13 cellular contexts compared by ENCODE assay signal in genomic region chr2:72954376-72955187, GRCh38. TPM values are rescaled to one million over a fixed set of nuclear protein-coding genes. Genes with fewer than 3 reads are reported as not detected.
DNase-seq lines count a peak whose midpoint lies in the region; ATAC-seq and TF ChIP-seq lines count a peak whose summit lies in the region.
"Had no signal": no experiment of that assay in that cellular context is flagged by ENCODE, and none has a peak within 500 bp of the region (broad histone marks: within the 10 kb centered on the region; RNA-seq: fewer than 3 reads in every experiment).

No MANE protein-coding gene starts in this region.

- DNase-seq in Right ventricle myocardium inferior (ENCODE audit: missing footprints) (peak; percentile 67), left cardiac atrium (no peak), SK-MEL-5 (ENCODE audit: low read depth, low spot score) (peak; percentile 11), glutamatergic neuron (no peak), NCI-H774 (lab: John Stamatoyannopoulos, UW) (no peak), NOMO-1 treated with DMSO at 0.1 percent for 48 hours (lab: John Stamatoyannopoulos, UW; ENCODE audit: unreplicated experiment) (no peak)
- no peak for DNase-seq in stimulated activated naive CD8-positive, alpha-beta T cell treated with anti-CD3 and anti-CD28 coated beads, Interleukin-15, amount 100 ng/mL, for 72 hours
- DNase-seq in activated CD4-positive, alpha-beta T cell treated with anti-CD3 and anti-CD28 coated beads, Interleukin-2, amount 50 U/mL, for 4 hours: no peak
- DNase-seq: erythroblast, islet precursor cell, midbrain, NCI-H2081 treated with DMSO at 0.1 percent for 48 hours had no signal

- peak overlapping the region; percentile 54 for H3K4me3 Mint-ChIP-seq in glutamatergic neuron (ENCODE audit: unreplicated experiment)
- peak overlapping the region; percentile 60 to 68 for H3K4me3 Mint-ChIP-seq in stimulated activated naive CD8-positive, alpha-beta T cell treated with anti-CD3 and anti-CD28 coated beads, Interleukin-15, amount 100 ng/mL, for 72 hours

- TF ChIP-seq CTCF in glutamatergic neuron (IDR thresholded peaks at IDR 0.05; ENCODE audit: partially characterized antibody, unreplicated experiment): no peak

- intact Hi-C loops in Right ventricle myocardium inferior (cut with DNase I): no loop called here
- intact Hi-C loops in left cardiac atrium (cut with DNase I): no loop called here

- peak overlapping the region; percentile 83 for H3K27ac Mint-ChIP-seq in glutamatergic neuron (ENCODE audit: unreplicated experiment)
- H3K27ac Mint-ChIP-seq in stimulated activated naive CD8-positive, alpha-beta T cell treated with anti-CD3 and anti-CD28 coated beads, Interleukin-15, amount 100 ng/mL, for 72 hours: peak overlapping the region; percentile 91 to 93

- peaks cover 9% of the 10 kb centered on the region for H3K4me1 Mint-ChIP-seq in glutamatergic neuron (ENCODE audit: low read depth, unreplicated experiment)
- peaks cover 24% of the 10 kb centered on the region for H3K4me1 Mint-ChIP-seq in stimulated activated naive CD8-positive, alpha-beta T cell treated with anti-CD3 and anti-CD28 coated beads, Interleukin-15, amount 100 ng/mL, for 72 hours

- in situ Hi-C loops in SK-MEL-5 (cut with HindIII; ENCODE audit: low pct_unique_long_range_greater_than_20kb, low sequenced_read_pairs): no loop called here

- H3K9me3 Mint-ChIP-seq in glutamatergic neuron (ENCODE audit: unreplicated experiment): peaks cover 10% of the 10 kb centered on the region
- no peaks in the 10 kb centered on the region for H3K9me3 Mint-ChIP-seq in stimulated activated naive CD8-positive, alpha-beta T cell treated with anti-CD3 and anti-CD28 coated beads, Interleukin-15, amount 100 ng/mL, for 72 hours

- ATAC-seq in Right ventricle myocardium inferior (no peak), left cardiac atrium (no peak)
- ATAC-seq in stimulated activated naive CD8-positive, alpha-beta T cell treated with anti-CD3 and anti-CD28 coated beads, Interleukin-15, amount 100 ng/mL, for 72 hours: peak; percentile 29

- no peaks in the 10 kb centered on the region for H3K36me3 Mint-ChIP-seq in glutamatergic neuron (ENCODE audit: unreplicated experiment)

- H3K27me3 Mint-ChIP-seq in glutamatergic neuron (ENCODE audit: unreplicated experiment): peaks cover 9% of the 10 kb centered on the region
- H3K27me3 Mint-ChIP-seq in stimulated activated naive CD8-positive, alpha-beta T cell treated with anti-CD3 and anti-CD28 coated beads, Interleukin-15, amount 100 ng/mL, for 72 hours: no peaks in the 10 kb centered on the region

RNA-seq across cellular contexts. Expression of gene EMX1, which starts 37.3 kb away (rescaled TPM):
- total RNA-seq in Right ventricle myocardium inferior (not detected), left cardiac atrium (not detected), glutamatergic neuron (ENCODE audit: unreplicated experiment) (0.54 TPM)
- not detected in 2 replicates for total RNA-seq in SK-MEL-5 (2014; rRNA removed; shearing (Covaris generic))
- 0.20 TPM in 1 of 2 replicates, not detected in the other for polyA plus RNA-seq in SK-MEL-5 (2015; cell fraction: cytosol; rRNA removed)
- not detected in 2 replicates for polyA plus RNA-seq in SK-MEL-5 (2015; cell fraction: nucleus; rRNA removed)
- total RNA-seq: thoracic aorta had no signal

Comparison
In these comparisons a context has a peak if more than half of its experiments do, and no peak if none do; other contexts are left out.
1. DNase-seq: peak in Right ventricle myocardium inferior (single experiment) and SK-MEL-5 (single experiment); none in left cardiac atrium (single experiment), glutamatergic neuron (single experiment), stimulated activated naive CD8-positive, alpha-beta T cell treated with anti-CD3 and anti-CD28 coated beads, Interleukin-15, amount 100 ng/mL, for 72 hours (0 of 2), NCI-H774 (single experiment), activated CD4-positive, alpha-beta T cell treated with anti-CD3 and anti-CD28 coated beads, Interleukin-2, amount 50 U/mL, for 4 hours (0 of 2) and NOMO-1 treated with DMSO at 0.1 percent for 48 hours (single experiment).